1 cellular context compared by ENCODE assay signal in the genomic region with DNA sequence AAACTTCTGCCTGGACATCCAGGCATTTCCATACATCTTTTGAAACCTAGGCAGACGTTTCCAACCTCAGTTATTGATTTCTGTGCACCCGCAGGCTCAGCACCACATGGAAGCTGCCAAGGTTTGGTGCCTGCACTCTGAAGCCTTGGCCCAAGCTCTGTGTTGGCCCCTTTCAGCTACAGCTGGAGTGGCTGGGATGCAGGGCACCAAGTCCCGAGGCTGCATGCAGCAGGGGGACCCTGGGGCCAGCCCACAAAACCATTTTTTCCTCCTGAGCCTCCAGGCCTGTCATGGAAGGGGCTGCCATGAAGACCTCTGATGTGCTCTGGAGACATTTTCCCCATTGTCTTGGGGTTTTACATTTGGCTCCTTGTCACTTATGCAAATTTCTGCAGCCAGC.
TF ChIP-seq lines count a peak whose summit lies in the region.

No MANE protein-coding gene starts in this region.

TF ChIP-seq in HepG2, 621 proteins besides CTCF, POLR2A, EP300 and RAD21:
- TF ChIP-seq ZNF33A (CRISPR knock-in tag; IDR thresholded peaks at IDR 0.05; ENCODE audit: borderline replicate concordance) (no peak), ZFP36 (IDR thresholded peaks at IDR 0.05; ENCODE audit: borderline replicate concordance, low read depth, low read length, partially characterized antibody) (peak; percentile 81)
